Comparison of ENCODE assay signal across 8 cellular contexts in the genomic region with DNA sequence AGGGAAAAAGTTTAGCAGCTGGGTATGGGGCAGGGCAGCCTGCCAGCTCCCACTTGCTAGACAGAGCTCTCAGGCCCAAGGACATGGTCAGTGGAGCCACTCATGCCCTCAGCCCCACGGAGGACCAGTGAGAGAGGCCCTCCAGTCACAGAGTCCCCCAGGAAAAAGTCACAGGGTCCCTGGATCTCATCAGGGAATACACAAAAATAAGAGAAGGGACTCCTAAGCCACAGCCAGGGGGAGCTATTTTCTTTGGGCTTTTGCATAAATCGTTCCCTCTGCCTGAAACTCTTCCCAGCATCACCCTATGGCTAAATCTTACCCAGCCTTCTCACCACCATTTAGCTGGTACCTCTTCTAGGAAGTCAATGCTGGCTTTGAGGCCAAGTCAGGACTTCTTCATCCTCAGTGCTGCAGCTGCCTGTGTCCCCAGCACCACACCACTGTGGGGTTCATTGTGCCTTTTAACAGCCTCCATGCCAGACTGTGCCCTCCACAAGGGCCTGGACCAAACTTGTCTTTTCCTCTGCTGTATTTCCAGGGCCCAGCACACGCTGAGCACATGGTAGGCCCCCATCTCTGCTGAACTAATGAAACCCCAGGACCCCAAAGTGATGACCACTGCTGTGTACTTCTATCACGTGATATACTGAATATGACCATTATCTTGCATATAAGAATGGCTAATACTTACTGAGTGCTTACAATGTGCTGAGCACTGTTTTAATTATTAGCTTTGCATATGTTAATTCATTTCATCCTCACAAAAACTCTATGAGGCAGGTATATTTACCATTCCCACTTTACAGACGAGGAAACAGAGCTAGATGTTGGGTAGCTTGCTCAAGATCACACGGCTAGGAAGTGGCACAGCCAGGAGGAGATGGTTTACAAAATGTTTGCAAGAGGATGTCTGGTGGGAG. TPM values are rescaled to one million over a fixed set of nuclear protein-coding genes. Genes with fewer than 3 reads are reported as not detected.
DNase-seq lines count a peak whose midpoint lies in the region; ATAC-seq and TF ChIP-seq lines count a peak whose summit lies in the region.

No MANE protein-coding gene starts in this region.

- H3K9ac ChIP-seq in parathyroid adenoma: no peak overlapping the region

- H3K4me3 ChIP-seq in fibroblast of villous mesenchyme (ENCODE audit: low read depth, low read length): peak overlapping the region; percentile 98
- peak overlapping the region; percentile 73 for H3K4me3 ChIP-seq in parathyroid adenoma (ENCODE audit: low read depth, low read length)

- H3K27ac ChIP-seq in parathyroid adenoma: no peak overlapping the region

- peaks cover 17% of the 10 kb centered on the region for H3K36me3 Mint-ChIP-seq in WTC11

- POLR2A ChIA-PET in WTC11 (lab: Charles Lee): interaction anchor here (1.0 to 1.7 kb wide), 3 partner anchors 35 to 42 kb away, joined by 4 to 6 read pairs (median 5); a partner anchor contains a TSS

- ATAC-seq in WTC11: peak; percentile 9
- no peak for ATAC-seq in HG03039 (IDR thresholded peaks at IDR 0.05; ENCODE audit: unreplicated experiment)

- H3K9me3 ChIP-seq in parathyroid adenoma (ENCODE audit: control insufficient read depth, low read length): no peaks in the 10 kb centered on the region

- H3K27me3 Mint-ChIP-seq in WTC11 (ENCODE audit: low read depth): no peaks in the 10 kb centered on the region; the same call in 1 of the 2 replicates

- no peaks in the 10 kb centered on the region for H3K9me3 Mint-ChIP-seq in WTC11

- peaks cover 5% of the 10 kb centered on the region for H3K79me2 ChIP-seq in parathyroid adenoma

- CTCF ChIA-PET in WTC11 (lab: Charles Lee): interaction anchor here (0.6 to 4.1 kb wide), 43 partner anchors 7 to 379 kb away, joined by 3 to 83 read pairs (median 4); a partner anchor contains a TSS

- no peaks in the 10 kb centered on the region for H3K27me3 ChIP-seq in parathyroid adenoma (ENCODE audit: control insufficient read depth, insufficient read depth, low read length)

- peak; percentile 45; the same call in 1 of the 2 replicates for TF ChIP-seq CTCF in WTC11 (IDR thresholded peaks at IDR 0.05)
- TF ChIP-seq CTCF in fibroblast of villous mesenchyme (IDR thresholded peaks at IDR 0.05; ENCODE audit: insufficient read depth, low read depth, low read length): peak; percentile 75
- peak; percentile 62 for TF ChIP-seq CTCF in parathyroid adenoma (IDR thresholded peaks at IDR 0.05)

- H3K4me1 Mint-ChIP-seq in WTC11: peaks cover 14% of the 10 kb centered on the region

- DNase-seq in ACHN (peak; percentile 63), GF-D8 (lab: John Stamatoyannopoulos, UW) (peak; percentile 44), NCI-H2171 treated with DMSO at 0.1 percent for 48 hours (lab: John Stamatoyannopoulos, UW) (peak; percentile 83), WTC11 (ENCODE audit: low spot score) (peak; percentile 45), fibroblast of villous mesenchyme (ENCODE audit: low read depth) (peak; percentile 76)
- no peak for DNase-seq in stimulated activated CD4-positive, alpha-beta T cell treated with anti-CD3 and anti-CD28 coated beads, Interleukin-4, amount 100 ng/mL, for 1 hour

- H3K27ac Mint-ChIP-seq in WTC11: peak overlapping the region; percentile 62

- H3K4me3 Mint-ChIP-seq in WTC11: peak overlapping the region; percentile 84

- H3K4me2 ChIP-seq in parathyroid adenoma (ENCODE audit: low read length): peak overlapping the region; percentile 77

- no peak overlapping the region for H2AFZ ChIP-seq in parathyroid adenoma

- in situ Hi-C loops in ACHN (cut with HindIII; ENCODE audit: low pct_ligation_motif_present, low pct_unique_long_range_greater_than_20kb, low sequenced_read_pairs): no loop called here

- no peaks in the 10 kb centered on the region for H3K36me3 ChIP-seq in parathyroid adenoma (ENCODE audit: control insufficient read depth, insufficient read depth, low read length)

- peaks cover 11% of the 10 kb centered on the region for H3K4me1 ChIP-seq in parathyroid adenoma

TF ChIP-seq in WTC11, 78 proteins besides CTCF, POLR2A, EP300 and RAD21 (continues in another document):
- no peak for TF ChIP-seq FOXK1 (CRISPR knock-in tag; IDR thresholded peaks at IDR 0.05)
- TF ChIP-seq, protein P1, sequence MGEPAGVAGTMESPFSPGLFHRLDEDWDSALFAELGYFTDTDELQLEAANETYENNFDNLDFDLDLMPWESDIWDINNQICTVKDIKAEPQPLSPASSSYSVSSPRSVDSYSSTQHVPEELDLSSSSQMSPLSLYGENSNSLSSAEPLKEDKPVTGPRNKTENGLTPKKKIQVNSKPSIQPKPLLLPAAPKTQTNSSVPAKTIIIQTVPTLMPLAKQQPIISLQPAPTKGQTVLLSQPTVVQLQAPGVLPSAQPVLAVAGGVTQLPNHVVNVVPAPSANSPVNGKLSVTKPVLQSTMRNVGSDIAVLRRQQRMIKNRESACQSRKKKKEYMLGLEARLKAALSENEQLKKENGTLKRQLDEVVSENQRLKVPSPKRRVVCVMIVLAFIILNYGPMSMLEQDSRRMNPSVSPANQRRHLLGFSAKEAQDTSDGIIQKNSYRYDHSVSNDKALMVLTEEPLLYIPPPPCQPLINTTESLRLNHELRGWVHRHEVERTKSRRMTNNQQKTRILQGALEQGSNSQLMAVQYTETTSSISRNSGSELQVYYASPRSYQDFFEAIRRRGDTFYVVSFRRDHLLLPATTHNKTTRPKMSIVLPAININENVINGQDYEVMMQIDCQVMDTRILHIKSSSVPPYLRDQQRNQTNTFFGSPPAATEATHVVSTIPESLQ (CRISPR knock-in tag; IDR thresholded peaks at IDR 0.05): no peak
- no peak for TF ChIP-seq NR1H2 (CRISPR knock-in tag; IDR thresholded peaks at IDR 0.05)
- TF ChIP-seq RELA (CRISPR knock-in tag; IDR thresholded peaks at IDR 0.05; ENCODE audit: borderline replicate concordance): no peak
- TF ChIP-seq, protein P2, sequence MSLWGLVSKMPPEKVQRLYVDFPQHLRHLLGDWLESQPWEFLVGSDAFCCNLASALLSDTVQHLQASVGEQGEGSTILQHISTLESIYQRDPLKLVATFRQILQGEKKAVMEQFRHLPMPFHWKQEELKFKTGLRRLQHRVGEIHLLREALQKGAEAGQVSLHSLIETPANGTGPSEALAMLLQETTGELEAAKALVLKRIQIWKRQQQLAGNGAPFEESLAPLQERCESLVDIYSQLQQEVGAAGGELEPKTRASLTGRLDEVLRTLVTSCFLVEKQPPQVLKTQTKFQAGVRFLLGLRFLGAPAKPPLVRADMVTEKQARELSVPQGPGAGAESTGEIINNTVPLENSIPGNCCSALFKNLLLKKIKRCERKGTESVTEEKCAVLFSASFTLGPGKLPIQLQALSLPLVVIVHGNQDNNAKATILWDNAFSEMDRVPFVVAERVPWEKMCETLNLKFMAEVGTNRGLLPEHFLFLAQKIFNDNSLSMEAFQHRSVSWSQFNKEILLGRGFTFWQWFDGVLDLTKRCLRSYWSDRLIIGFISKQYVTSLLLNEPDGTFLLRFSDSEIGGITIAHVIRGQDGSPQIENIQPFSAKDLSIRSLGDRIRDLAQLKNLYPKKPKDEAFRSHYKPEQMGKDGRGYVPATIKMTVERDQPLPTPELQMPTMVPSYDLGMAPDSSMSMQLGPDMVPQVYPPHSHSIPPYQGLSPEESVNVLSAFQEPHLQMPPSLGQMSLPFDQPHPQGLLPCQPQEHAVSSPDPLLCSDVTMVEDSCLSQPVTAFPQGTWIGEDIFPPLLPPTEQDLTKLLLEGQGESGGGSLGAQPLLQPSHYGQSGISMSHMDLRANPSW (CRISPR knock-in tag; conservative IDR thresholded peaks at IDR 0.05; ENCODE audit: low read depth): no peak
- no peak for TF ChIP-seq ETV6 (CRISPR knock-in tag; IDR thresholded peaks at IDR 0.05)
- no peak for TF ChIP-seq ZNF121 (CRISPR knock-in tag; IDR thresholded peaks at IDR 0.05)
- no peak for TF ChIP-seq KAT7 (CRISPR knock-in tag; IDR thresholded peaks at IDR 0.05; ENCODE audit: borderline replicate concordance)
- TF ChIP-seq, protein P3, sequence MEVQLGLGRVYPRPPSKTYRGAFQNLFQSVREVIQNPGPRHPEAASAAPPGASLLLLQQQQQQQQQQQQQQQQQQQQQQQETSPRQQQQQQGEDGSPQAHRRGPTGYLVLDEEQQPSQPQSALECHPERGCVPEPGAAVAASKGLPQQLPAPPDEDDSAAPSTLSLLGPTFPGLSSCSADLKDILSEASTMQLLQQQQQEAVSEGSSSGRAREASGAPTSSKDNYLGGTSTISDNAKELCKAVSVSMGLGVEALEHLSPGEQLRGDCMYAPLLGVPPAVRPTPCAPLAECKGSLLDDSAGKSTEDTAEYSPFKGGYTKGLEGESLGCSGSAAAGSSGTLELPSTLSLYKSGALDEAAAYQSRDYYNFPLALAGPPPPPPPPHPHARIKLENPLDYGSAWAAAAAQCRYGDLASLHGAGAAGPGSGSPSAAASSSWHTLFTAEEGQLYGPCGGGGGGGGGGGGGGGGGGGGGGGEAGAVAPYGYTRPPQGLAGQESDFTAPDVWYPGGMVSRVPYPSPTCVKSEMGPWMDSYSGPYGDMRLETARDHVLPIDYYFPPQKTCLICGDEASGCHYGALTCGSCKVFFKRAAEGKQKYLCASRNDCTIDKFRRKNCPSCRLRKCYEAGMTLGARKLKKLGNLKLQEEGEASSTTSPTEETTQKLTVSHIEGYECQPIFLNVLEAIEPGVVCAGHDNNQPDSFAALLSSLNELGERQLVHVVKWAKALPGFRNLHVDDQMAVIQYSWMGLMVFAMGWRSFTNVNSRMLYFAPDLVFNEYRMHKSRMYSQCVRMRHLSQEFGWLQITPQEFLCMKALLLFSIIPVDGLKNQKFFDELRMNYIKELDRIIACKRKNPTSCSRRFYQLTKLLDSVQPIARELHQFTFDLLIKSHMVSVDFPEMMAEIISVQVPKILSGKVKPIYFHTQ (CRISPR knock-in tag; IDR thresholded peaks at IDR 0.05): no peak
- TF ChIP-seq CREM (CRISPR knock-in tag; IDR thresholded peaks at IDR 0.05): no peak

RNA-seq across cellular contexts. Expression of a gene that starts 2.0 kb away (rescaled TPM):
- total RNA-seq in WTC11 (2021) (16.3 to 20.0 TPM (median 16.4 TPM) in 3 replicates), fibroblast of villous mesenchyme (17.7 and 19.6 TPM in 2 replicates)

RNA-seq across cellular contexts. Expression of a gene that starts 35.5 kb away (rescaled TPM):
- total RNA-seq in WTC11 (2021): 37.7 to 42.2 TPM (median 39.4 TPM) in 3 replicates
- 9.1 and 15.8 TPM in 2 replicates for total RNA-seq in fibroblast of villous mesenchyme

RNA-seq across cellular contexts. Expression of a gene that starts 38.7 kb away (rescaled TPM):
- total RNA-seq in WTC11 (2021): 5.8 to 7.1 TPM (median 5.8 TPM) in 3 replicates
- not detected in 2 replicates for total RNA-seq in fibroblast of villous mesenchyme

RNA-seq across cellular contexts. Expression of a gene that starts 58.0 kb away (rescaled TPM):
- total RNA-seq in WTC11 (2021) (109 to 135 TPM (median 133 TPM) in 3 replicates), fibroblast of villous mesenchyme (10.4 and 14.8 TPM in 2 replicates)

RNA-seq across cellular contexts. Expression of a gene that starts 59.0 kb away (rescaled TPM):
- 6.6 to 8.5 TPM (median 7.2 TPM) in 3 replicates for total RNA-seq in WTC11 (2021)
- total RNA-seq in fibroblast of villous mesenchyme: under 0.01 TPM in 2 replicates
